9 cellular contexts compared by ENCODE assay signal in the genomic region with DNA sequence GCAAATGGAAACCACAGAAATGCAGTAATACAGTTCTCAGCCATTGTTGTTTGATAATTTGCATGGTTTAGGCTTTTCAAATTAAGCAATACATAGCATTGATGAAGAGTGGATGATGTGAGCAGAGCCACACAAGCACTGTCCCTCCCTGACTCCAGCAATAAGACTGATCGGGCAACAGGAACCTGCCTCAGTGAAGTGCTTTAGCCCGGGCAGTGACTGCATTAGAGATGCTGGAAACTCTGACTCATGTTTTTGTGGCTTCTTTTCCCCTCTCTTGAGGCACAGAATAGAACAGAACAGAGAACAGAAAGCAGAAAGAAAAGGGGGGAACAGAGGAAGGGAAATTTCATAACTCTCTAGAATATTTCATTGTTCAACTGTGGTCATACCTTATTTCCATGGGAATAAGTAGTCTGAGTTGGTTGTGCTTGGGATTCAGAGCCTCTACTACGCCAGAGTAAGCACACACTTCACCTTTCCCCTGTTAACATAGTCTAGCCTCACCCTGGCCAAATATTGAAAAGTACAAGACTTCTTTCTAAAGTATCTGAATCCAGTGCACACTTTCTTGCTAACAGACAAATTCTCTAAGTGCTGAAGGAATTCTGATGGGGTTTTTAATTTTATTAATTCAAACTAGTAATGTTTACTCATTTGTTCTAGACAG.
DNase-seq lines count a peak whose midpoint lies in the region; ATAC-seq and TF ChIP-seq lines count a peak whose summit lies in the region.
"Had no signal": no experiment of that assay in that cellular context is flagged by ENCODE, and none has a peak within 500 bp of the region (broad histone marks: within the 10 kb centered on the region; RNA-seq: fewer than 3 reads in every experiment).

No MANE protein-coding gene starts in this region.

- no peak for DNase-seq in activated naive CD4-positive, alpha-beta T cell (lab: John Stamatoyannopoulos, UW)
- DNase-seq in MV-4-11 (lab: John Stamatoyannopoulos, UW) (peak; percentile 99), cardiac fibroblast (ENCODE audit: low read depth in 2 of 2) (peak; percentile 90 to 97), mucosa of descending colon (peak in 1 of 3 donors; percentile 12), immature natural killer cell (no peak), DMS153 treated with DMSO at 0.1 percent for 48 hours (lab: John Stamatoyannopoulos, UW; ENCODE audit: unreplicated experiment) (no peak)
- DNase-seq: activated T-cell treated with anti-CD3 and anti-CD28 coated beads, Interleukin-2, amount 50 U/mL, for 4 hours had no signal

- no peak for TF ChIP-seq CTCF in cardiac fibroblast (IDR thresholded peaks at IDR 0.05; ENCODE audit: low read depth, low read length)
- TF ChIP-seq CTCF in mucosa of descending colon (IDR thresholded peaks at IDR 0.05), result no peak

- ATAC-seq in HG02588 (IDR thresholded peaks at IDR 0.05; ENCODE audit: unreplicated experiment), result peak; percentile 99
- peak; percentile 67 for ATAC-seq in mucosa of descending colon

- H3K27me3 Mint-ChIP-seq in activated naive CD4-positive, alpha-beta T cell treated with anti-CD3 and anti-CD28 coated beads, Interleukin-2, amount 50 U/mL, for 24 hours, result no peaks in the 10 kb centered on the region
- peaks cover 0 to 2% (median 0%) of the 10 kb centered on the region in 3 donors for H3K27me3 Mint-ChIP-seq in immature natural killer cell (ENCODE audit: low read depth in 3 of 3)

- H3K9me3 ChIP-seq in mucosa of descending colon, result no peaks in the 10 kb centered on the region

- peaks cover 4% of the 10 kb centered on the region for H3K9me3 Mint-ChIP-seq in activated naive CD4-positive, alpha-beta T cell treated with anti-CD3 and anti-CD28 coated beads, Interleukin-2, amount 50 U/mL, for 24 hours
- H3K9me3 Mint-ChIP-seq in immature natural killer cell, result peaks cover 0 to 5% (median 0%) of the 10 kb centered on the region in 6 donors
- H3K9me3 Mint-ChIP-seq: activated T-cell treated with anti-CD3 and anti-CD28 coated beads, Interleukin-2, amount 50 U/mL, for 4 hours had no signal

- H3K36me3 Mint-ChIP-seq in activated naive CD4-positive, alpha-beta T cell treated with anti-CD3 and anti-CD28 coated beads, Interleukin-2, amount 50 U/mL, for 24 hours, result peaks cover 8% of the 10 kb centered on the region
- H3K36me3 Mint-ChIP-seq in immature natural killer cell, result peaks cover 3 to 4% (median 4%) of the 10 kb centered on the region in 3 donors

- H3K4me1 ChIP-seq in mucosa of descending colon (ENCODE audit: low read depth), result no peaks in the 10 kb centered on the region

- H3K27ac Mint-ChIP-seq in activated naive CD4-positive, alpha-beta T cell treated with anti-CD3 and anti-CD28 coated beads, Interleukin-2, amount 50 U/mL, for 24 hours, result peak overlapping the region; percentile 10
- H3K27ac Mint-ChIP-seq in immature natural killer cell, result peak overlapping the region in 1 of 6 donors; percentile 25

- H3K36me3 ChIP-seq in mucosa of descending colon (ENCODE audit: low read depth), result no peaks in the 10 kb centered on the region

- H3K4me3 ChIP-seq in cardiac fibroblast (replicated peaks in 1 of 2; ENCODE audit: low read depth in 2 of 2, low read length in 2 of 2), result peak overlapping the region in 1 of 2 donors; percentile 3
- H3K4me3 ChIP-seq in mucosa of descending colon, result no peak overlapping the region

- intact Hi-C loops in mucosa of descending colon (cut with DNase I, micrococcal nuclease), result no loop called here

- H3K4me1 Mint-ChIP-seq in activated naive CD4-positive, alpha-beta T cell treated with anti-CD3 and anti-CD28 coated beads, Interleukin-2, amount 50 U/mL, for 24 hours, result no peaks in the 10 kb centered on the region
- peaks cover 0 to 3% of the 10 kb centered on the region in 2 donors for H3K4me1 Mint-ChIP-seq in immature natural killer cell

- no peak overlapping the region for H3K4me3 Mint-ChIP-seq in activated naive CD4-positive, alpha-beta T cell treated with anti-CD3 and anti-CD28 coated beads, Interleukin-2, amount 50 U/mL, for 24 hours
- no peak overlapping the region for H3K4me3 Mint-ChIP-seq in immature natural killer cell
- H3K4me3 Mint-ChIP-seq: activated T-cell treated with anti-CD3 and anti-CD28 coated beads, Interleukin-2, amount 50 U/mL, for 4 hours had no signal

Comparison
In these comparisons a context has a peak if more than half of its experiments do, and no peak if none do; other contexts are left out.
1. DNase-seq: peak in MV-4-11 (single experiment) and cardiac fibroblast (2 of 2); none in activated naive CD4-positive, alpha-beta T cell (0 of 4), immature natural killer cell (0 of 3) and DMS153 treated with DMSO at 0.1 percent for 48 hours (single experiment).